33 cellular contexts compared by ENCODE assay signal in genomic region chrX:77938083-77938482, GRCh38. TPM values are rescaled to one million over a fixed set of nuclear protein-coding genes. Genes with fewer than 3 reads are reported as not detected.
"Had no signal": no experiment of that assay in that cellular context is flagged by ENCODE, and none has a peak within 500 bp of the region (broad histone marks: within the 10 kb centered on the region; RNA-seq: fewer than 3 reads in every experiment).

No MANE protein-coding gene starts in this region.

- H3K36me3 ChIP-seq: adrenal gland, colonic mucosa, esophagus muscularis mucosa, ovary, tibial artery had no signal

- H3K27me3 ChIP-seq: adrenal gland, colonic mucosa, esophagus muscularis mucosa, hepatocyte, ovary, tibial artery had no signal

- H2AFZ ChIP-seq: hepatocyte had no signal

- H3K36me3 Mint-ChIP-seq: activated naive CD8-positive, alpha-beta T cell; natural killer cell; WTC11 had no signal

- H3K9me3 Mint-ChIP-seq: activated T-cell treated with anti-CD3 and anti-CD28 coated beads, Interleukin-2, amount 50 U/mL, for 24 hours; activated T-helper 17 cell treated with anti-CD3 and anti-CD28 coated beads, Interleukin-2, amount 50 U/mL, for 72 hours; effector memory CD8-positive, alpha-beta T cell; natural killer cell; stimulated activated naive CD8-positive, alpha-beta T cell treated with anti-CD3 and anti-CD28 coated beads, Interleukin-15, Interleukin-2, amounts not matched to agents 100 ng/mL and 50 ng/mL, for 24 hours; WTC11 had no signal

- ATAC-seq: activated CD4-positive, alpha-beta T cell treated with anti-CD3 and anti-CD28 coated beads for 36 hours; activated T-helper 17 cell treated with anti-CD3 and anti-CD28 coated beads, Interleukin-2, amount 50 U/mL, for 72 hours; effector memory CD8-positive, alpha-beta T cell; left ventricle myocardium superior; natural killer cell; psoas muscle; right cardiac atrium; WTC11 had no signal

- H3K27ac Mint-ChIP-seq: activated CD4-positive, alpha-beta T cell treated with anti-CD3 and anti-CD28 coated beads for 36 hours; activated naive CD8-positive, alpha-beta T cell; activated T-cell treated with anti-CD3 and anti-CD28 coated beads, Interleukin-2, amount 50 U/mL, for 24 hours; activated T-helper 17 cell treated with anti-CD3 and anti-CD28 coated beads, Interleukin-2, amount 50 U/mL, for 72 hours; effector memory CD8-positive, alpha-beta T cell; natural killer cell; stimulated activated naive CD8-positive, alpha-beta T cell treated with anti-CD3 and anti-CD28 coated beads, Interleukin-15, Interleukin-2, amounts not matched to agents 100 ng/mL and 50 ng/mL, for 24 hours; WTC11 had no signal

- H3K9me3 ChIP-seq: adrenal gland, colonic mucosa, esophagus muscularis mucosa, ovary, psoas muscle, tibial artery had no signal

- H3K4me1 Mint-ChIP-seq: activated T-helper 17 cell treated with anti-CD3 and anti-CD28 coated beads, Interleukin-2, amount 50 U/mL, for 72 hours; WTC11 had no signal

- H3K27me3 Mint-ChIP-seq: activated CD4-positive, alpha-beta T cell treated with anti-CD3 and anti-CD28 coated beads for 36 hours; activated naive CD8-positive, alpha-beta T cell; activated T-cell treated with anti-CD3 and anti-CD28 coated beads, Interleukin-2, amount 50 U/mL, for 24 hours; activated T-helper 17 cell treated with anti-CD3 and anti-CD28 coated beads, Interleukin-2, amount 50 U/mL, for 72 hours; effector memory CD8-positive, alpha-beta T cell; stimulated activated naive CD8-positive, alpha-beta T cell treated with anti-CD3 and anti-CD28 coated beads, Interleukin-15, Interleukin-2, amounts not matched to agents 100 ng/mL and 50 ng/mL, for 24 hours had no signal

- FAIRE-seq: frontal cortex, urothelium cell line had no signal

- DNase-seq: activated CD4-positive, alpha-beta T cell treated with anti-CD3 and anti-CD28 coated beads for 36 hours; activated CD4-positive, alpha-beta T cell treated with anti-CD3 and anti-CD28 coated beads, Interleukin-2, amount 50 U/mL, for 4 hours; activated CD8-positive, alpha-beta memory T cell treated with anti-CD3 and anti-CD28 coated beads for 24 hours; activated CD8-positive, alpha-beta memory T cell treated with anti-CD3 and anti-CD28 coated beads, Interleukin-2, amount 50 U/mL, for 4 hours; activated naive CD4-positive, alpha-beta T cell; activated T-cell treated with anti-CD3 and anti-CD28 coated beads, Interleukin-2, amount 50 U/mL, for 24 hours; adrenal gland; central memory CD4-positive, alpha-beta T cell; colonic mucosa; dorsolateral prefrontal cortex; effector memory CD8-positive, alpha-beta T cell; glutamatergic neuron; left ventricle myocardium superior; mammary epithelial cell; midbrain; natural killer cell; ovary; psoas muscle; right cardiac atrium; stimulated activated CD4-positive, alpha-beta T cell treated with anti-CD3 and anti-CD28 coated beads, Interleukin-12 subunit alpha, Interleukin-12 subunit beta, amount 100 ng/mL, for 4 hours; stimulated activated CD4-positive, alpha-beta T cell treated with anti-CD3 and anti-CD28 coated beads, Interleukin-4, amount 100 ng/mL, for 4 hours; substantia nigra; tibial artery had no signal

- H3K4me2 ChIP-seq: hepatocyte had no signal

- H3K4me1 ChIP-seq: adrenal gland, colonic mucosa, psoas muscle, tibial artery had no signal

- H3K27ac ChIP-seq: adrenal gland, colonic mucosa, dorsolateral prefrontal cortex, esophagus muscularis mucosa, hepatocyte, ovary, psoas muscle, tibial artery had no signal

- H3K79me2 ChIP-seq: hepatocyte had no signal

- H3K4me3 ChIP-seq: adrenal gland, colonic mucosa, dorsolateral prefrontal cortex, esophagus muscularis mucosa, hepatocyte, ovary, psoas muscle, tibial artery had no signal

- H3K4me3 Mint-ChIP-seq: activated CD4-positive, alpha-beta T cell treated with anti-CD3 and anti-CD28 coated beads for 36 hours; activated naive CD8-positive, alpha-beta T cell; activated T-cell treated with anti-CD3 and anti-CD28 coated beads, Interleukin-2, amount 50 U/mL, for 24 hours; activated T-helper 17 cell treated with anti-CD3 and anti-CD28 coated beads, Interleukin-2, amount 50 U/mL, for 72 hours; effector memory CD8-positive, alpha-beta T cell; natural killer cell; stimulated activated naive CD8-positive, alpha-beta T cell treated with anti-CD3 and anti-CD28 coated beads, Interleukin-15, Interleukin-2, amounts not matched to agents 100 ng/mL and 50 ng/mL, for 24 hours; WTC11 had no signal

RNA-seq across cellular contexts. Expression of gene PGAM4, which starts 31.4 kb away (rescaled TPM):
- total RNA-seq: activated T-helper 17 cell treated with anti-CD3 and anti-CD28 coated beads, Interleukin-2, amount 50 U/mL, for 72 hours; endothelial cell of umbilical vein; esophagus muscularis mucosa; frontal cortex; hepatocyte; left ventricle myocardium superior; mammary epithelial cell; natural killer cell; psoas muscle; T-helper 2 cell treated with Interferon-gamma antibody and Interleukin-4, amounts not matched to agents 100 ng/mL and 5 ng/mL, for 36 hours had no signal
- polyA plus RNA-seq: hepatocyte, ovary, right cardiac atrium had no signal
